15 cellular contexts compared by ENCODE assay signal in the genomic region with DNA sequence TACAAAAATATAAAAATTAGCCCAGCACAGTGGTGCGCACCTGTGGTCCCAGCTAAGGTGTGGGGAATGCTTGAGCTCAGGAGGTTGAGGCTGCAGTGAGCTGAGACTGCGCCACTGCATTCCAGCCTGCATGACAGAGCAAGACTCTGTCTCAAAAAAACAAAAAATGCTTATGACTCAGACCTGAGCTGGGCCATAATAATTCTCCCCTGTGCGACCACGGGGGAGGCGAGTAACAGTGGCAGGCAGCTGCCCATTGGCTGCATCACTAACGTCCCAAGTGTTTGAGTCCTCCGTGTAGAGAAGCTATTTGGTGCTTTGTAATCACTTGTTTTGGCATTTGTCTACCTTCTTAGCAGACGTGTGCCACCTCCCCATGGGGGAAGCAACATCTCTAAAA. TPM values are rescaled to one million over a fixed set of nuclear protein-coding genes. Genes with fewer than 3 reads are reported as not detected.
DNase-seq lines count a peak whose midpoint lies in the region; ATAC-seq and TF ChIP-seq lines count a peak whose summit lies in the region.
"Had no signal": no experiment of that assay in that cellular context is flagged by ENCODE, and none has a peak within 500 bp of the region (broad histone marks: within the 10 kb centered on the region; RNA-seq: fewer than 3 reads in every experiment).

No MANE protein-coding gene starts in this region.

- H3K36me3 Mint-ChIP-seq in activated T-cell treated with anti-CD3 and anti-CD28 coated beads, Interleukin-2, amount 50 U/mL, for 24 hours (ENCODE audit: low read depth) = peaks cover 89% of the 10 kb centered on the region
- peaks cover 79% of the 10 kb centered on the region for H3K36me3 Mint-ChIP-seq in stimulated activated effector memory CD8-positive, alpha-beta T cell treated with anti-CD3 and anti-CD28 coated beads, Interleukin-12 subunit alpha, Interleukin-12 subunit beta, amount 100 ng/mL, for 72 hours

- H3K9me2 ChIP-seq in SK-N-SH = no peaks in the 10 kb centered on the region

- H2AFZ ChIP-seq in SK-N-SH (ENCODE audit: low read depth) = no peak overlapping the region
- no peak overlapping the region for H2AFZ ChIP-seq in fibroblast of lung (ENCODE audit: low read length)
- H2AFZ ChIP-seq: hepatocyte had no signal

- H3F3A ChIP-seq in SK-N-SH (replicated peaks; ENCODE audit: insufficient read depth) = peaks cover 9% of the 10 kb centered on the region

- no peaks in the 10 kb centered on the region for H3K27me3 Mint-ChIP-seq in activated T-cell treated with anti-CD3 and anti-CD28 coated beads, Interleukin-2, amount 50 U/mL, for 24 hours
- H3K27me3 Mint-ChIP-seq: progenitor cell of endocrine pancreas had no signal

- H4K20me1 ChIP-seq in SK-N-SH (ENCODE audit: insufficient read depth) (no peaks in the 10 kb centered on the region), fibroblast of lung (ENCODE audit: control insufficient read depth, extremely low read depth, insufficient read depth, low read length) (no peaks in the 10 kb centered on the region)

- H3K4me3 ChIP-seq in SK-N-SH (ENCODE audit: low read depth in 2 of 2, low read length in 1 of 2) (0 out of 4 replicates have a peak overlapping the region, but pooled peaks of 1 of the 2 experiments have one; percentile 7), fibroblast of lung (replicated peaks in 1 of 4; ENCODE audit: control extremely low read depth in 1 of 4, insufficient read depth in 1 of 4, low read depth in 3 of 4, low read length in 4 of 4) (no peak overlapping the region)
- H3K4me3 ChIP-seq: hepatocyte had no signal

- H3K36me3 ChIP-seq in SK-N-SH (replicated peaks in 1 of 2; ENCODE audit: control insufficient read depth in 1 of 2, insufficient read depth in 2 of 2, low read length in 1 of 2) = peaks cover 11 to 17% of the 10 kb centered on the region in 2 experiments
- H3K36me3 ChIP-seq in fibroblast of lung (ENCODE audit: control insufficient read depth, insufficient read depth, low read length) = peaks cover 8% of the 10 kb centered on the region

- H3K4me1 ChIP-seq in SK-N-SH (ENCODE audit: control insufficient read depth in 1 of 2, insufficient read depth in 2 of 2, low read depth in 1 of 2, low read length in 1 of 2) = peaks cover 0 to 11% of the 10 kb centered on the region in 2 experiments; a peak in 1 of 4 replicates
- peaks cover 11% of the 10 kb centered on the region for H3K4me1 ChIP-seq in fibroblast of lung (ENCODE audit: control insufficient read depth, extremely low read depth, insufficient read depth, low read length)

- CTCF ChIA-PET in SK-N-SH (lab: Yijun Ruan, JAX) = interaction anchor here (1.3 kb wide), 1 partner anchor 8 kb away, joined by 3 read pairs; no protein-coding TSS in a partner anchor

- H3K9me3 Mint-ChIP-seq in activated T-cell treated with anti-CD3 and anti-CD28 coated beads, Interleukin-2, amount 50 U/mL, for 24 hours = no peaks in the 10 kb centered on the region
- no peaks in the 10 kb centered on the region for H3K9me3 Mint-ChIP-seq in stimulated activated effector memory CD8-positive, alpha-beta T cell treated with anti-CD3 and anti-CD28 coated beads, Interleukin-12 subunit alpha, Interleukin-12 subunit beta, amount 100 ng/mL, for 72 hours
- H3K9me3 Mint-ChIP-seq: activated naive CD4-positive, alpha-beta T cell treated with anti-CD3 and anti-CD28 coated beads for 36 hours had no signal

- DNase-seq in activated T-cell treated with anti-CD3 and anti-CD28 coated beads, Interleukin-2, amount 50 U/mL, for 24 hours = no peak
- no peak for DNase-seq in activated T-cell treated with anti-CD3 and anti-CD28 coated beads for 4 hours
- no peak for DNase-seq in SK-N-SH
- DNase-seq in fibroblast of lung (ENCODE audit: low read depth in 2 of 2) = peak; percentile 43 to 90
- no peak for DNase-seq in stimulated activated effector memory CD8-positive, alpha-beta T cell treated with anti-CD3 and anti-CD28 coated beads, Interleukin-12 subunit alpha, Interleukin-12 subunit beta, amount 100 ng/mL, for 72 hours (ENCODE audit: low spot score in 2 of 2)
- no peak for DNase-seq in NAMALWA (ENCODE audit: low spot score)
- DNase-seq in left colon = no peak
- no peak for DNase-seq in activated CD4-positive, alpha-beta T cell treated with anti-CD3 and anti-CD28 coated beads for 1 hour
- DNase-seq: 8988T; activated CD4-positive, alpha-beta T cell treated with anti-CD3 and anti-CD28 coated beads, Interleukin-2, amount 50 U/mL, for 4 hours; activated naive CD4-positive, alpha-beta T cell treated with anti-CD3 and anti-CD28 coated beads for 36 hours; DMS53; NCI-H1694 had no signal

- no peak for TF ChIP-seq CTCF in SK-N-SH (IDR thresholded peaks at IDR 0.05)
- TF ChIP-seq CTCF in fibroblast of lung (conservative IDR thresholded peaks at IDR 0.05 in 1 of 2, IDR thresholded peaks at IDR 0.05 in 1 of 2; ENCODE audit: low read depth in 1 of 2, low read length in 2 of 2) = no peak

- H3K27ac Mint-ChIP-seq in activated T-cell treated with anti-CD3 and anti-CD28 coated beads, Interleukin-2, amount 50 U/mL, for 24 hours = peak overlapping the region; percentile 26
- H3K27ac Mint-ChIP-seq in stimulated activated effector memory CD8-positive, alpha-beta T cell treated with anti-CD3 and anti-CD28 coated beads, Interleukin-12 subunit alpha, Interleukin-12 subunit beta, amount 100 ng/mL, for 72 hours = no peak overlapping the region
- H3K27ac Mint-ChIP-seq: activated naive CD4-positive, alpha-beta T cell treated with anti-CD3 and anti-CD28 coated beads for 36 hours; progenitor cell of endocrine pancreas had no signal

- intact Hi-C loops in left colon (cut with DNase I, micrococcal nuclease) = no loop called here

- H3K9me3 ChIP-seq in SK-N-SH = no peaks in the 10 kb centered on the region
- H3K9me3 ChIP-seq in fibroblast of lung (ENCODE audit: control insufficient read depth, insufficient read depth, low read depth, low read length) = no peaks in the 10 kb centered on the region

- no peak for TF ChIP-seq RAD21 in SK-N-SH (IDR thresholded peaks at IDR 0.05; ENCODE audit: low read length)

- H3K9ac ChIP-seq in SK-N-SH (no peak overlapping the region), fibroblast of lung (ENCODE audit: insufficient read depth, low read length) (no peak overlapping the region)

- peak; percentile 59 for ATAC-seq in stimulated activated effector memory CD8-positive, alpha-beta T cell treated with anti-CD3 and anti-CD28 coated beads, Interleukin-12 subunit alpha, Interleukin-12 subunit beta, amount 100 ng/mL, for 72 hours
- no peak for ATAC-seq in left colon

- no peak for TF ChIP-seq EP300 in SK-N-SH (IDR thresholded peaks at IDR 0.05; ENCODE audit: borderline replicate concordance in 1 of 2, low read depth in 1 of 2, low read length in 1 of 2)

- H3K4me2 ChIP-seq in SK-N-SH (peak overlapping the region; percentile 60), fibroblast of lung (ENCODE audit: extremely low read depth, insufficient read depth, low read length) (peak overlapping the region; percentile 40)
- H3K4me2 ChIP-seq: hepatocyte had no signal

- H3K79me2 ChIP-seq in SK-N-SH (ENCODE audit: insufficient read depth) (no peaks in the 10 kb centered on the region), fibroblast of lung (ENCODE audit: control insufficient read depth, insufficient read depth, low read length) (no peaks in the 10 kb centered on the region)
- H3K79me2 ChIP-seq: hepatocyte had no signal

- POLR2A ChIA-PET in SK-N-SH (lab: Yijun Ruan, JAX) = no interaction called here

- H3K4me1 Mint-ChIP-seq in activated T-cell treated with anti-CD3 and anti-CD28 coated beads, Interleukin-2, amount 50 U/mL, for 24 hours (ENCODE audit: low read depth) = peaks cover 6% of the 10 kb centered on the region
- H3K4me1 Mint-ChIP-seq in stimulated activated effector memory CD8-positive, alpha-beta T cell treated with anti-CD3 and anti-CD28 coated beads, Interleukin-12 subunit alpha, Interleukin-12 subunit beta, amount 100 ng/mL, for 72 hours = peaks cover 10% of the 10 kb centered on the region

- H3K4me3 Mint-ChIP-seq in activated T-cell treated with anti-CD3 and anti-CD28 coated beads, Interleukin-2, amount 50 U/mL, for 24 hours = no peak overlapping the region
- H3K4me3 Mint-ChIP-seq in stimulated activated effector memory CD8-positive, alpha-beta T cell treated with anti-CD3 and anti-CD28 coated beads, Interleukin-12 subunit alpha, Interleukin-12 subunit beta, amount 100 ng/mL, for 72 hours = no peak overlapping the region
- H3K4me3 Mint-ChIP-seq: activated naive CD4-positive, alpha-beta T cell treated with anti-CD3 and anti-CD28 coated beads for 36 hours had no signal

- 47% methylated on average over 8 of the region's 8 CpGs for WGBS in SK-N-SH (ENCODE audit: low lambda C conversion rate)

- H3K27me3 ChIP-seq in SK-N-SH (ENCODE audit: insufficient read depth) = no peaks in the 10 kb centered on the region
- no peaks in the 10 kb centered on the region for H3K27me3 ChIP-seq in fibroblast of lung (ENCODE audit: control insufficient read depth, insufficient read depth, low read length)
- H3K27me3 ChIP-seq: hepatocyte had no signal

- H3K27ac ChIP-seq in SK-N-SH (ENCODE audit: low read depth in 2 of 2, low read length in 1 of 2) (peak overlapping the region in 1 of 2 experiments; percentile 60; a peak in 2 of 4 replicates), fibroblast of lung (ENCODE audit: insufficient read depth, low read length) (peak overlapping the region; percentile 65)
- H3K27ac ChIP-seq: hepatocyte had no signal

TF ChIP-seq in SK-N-SH, 30 proteins besides CTCF, POLR2A, EP300 and RAD21 (continues in another document):
- TF ChIP-seq EZH2phosphoT487 (IDR thresholded peaks at IDR 0.05; ENCODE audit: borderline replicate concordance, low read depth) (no peak), FOXJ3 (CRISPR knock-in tag; IDR thresholded peaks at IDR 0.05) (no peak), JUND (IDR thresholded peaks at IDR 0.05) (peak; percentile 25; the same call in 1 of the 2 replicates)

RNA-seq across cellular contexts. Expression of a gene that starts 24.9 kb away (rescaled TPM):
- 102 and 129 TPM in 2 replicates for polyA plus RNA-seq in SK-N-SH (2012; rRNA removed)
- 148 and 174 TPM in 2 replicates for polyA plus RNA-seq in SK-N-SH (2012; cell fraction: cytosol; rRNA removed)
- 30.3 and 80.7 TPM in 2 replicates for polyA plus RNA-seq in SK-N-SH (2012; cell fraction: nucleus; rRNA removed)
- 75.5 and 112 TPM in 2 replicates for total RNA-seq in fibroblast of lung
- 274 and 300 TPM in 2 replicates for polyA plus RNA-seq in fibroblast of lung
- polyA plus RNA-seq in fibroblast of lung (2012) = 213 and 239 TPM in 2 replicates
- polyA minus RNA-seq in fibroblast of lung (ENCODE audit: low replicate concordance) = 4.4 and 21.2 TPM in 2 replicates
- total RNA-seq in left colon = 10 to 100 TPM; 65.6 to 72.1 TPM

RNA-seq across cellular contexts. Expression of a gene that starts 50.5 kb away (rescaled TPM):
- polyA plus RNA-seq in SK-N-SH (2012; rRNA removed) = 10.3 and 11.3 TPM in 2 replicates
- 6.1 and 7.6 TPM in 2 replicates for polyA plus RNA-seq in SK-N-SH (2012; cell fraction: cytosol; rRNA removed)
- polyA plus RNA-seq in SK-N-SH (2012; cell fraction: nucleus; rRNA removed) = 30.6 and 31.1 TPM in 2 replicates
- total RNA-seq in fibroblast of lung = 9.2 and 9.7 TPM in 2 replicates
- 6.3 and 7.0 TPM in 2 replicates for polyA plus RNA-seq in fibroblast of lung
- 7.6 and 8.7 TPM in 2 replicates for polyA plus RNA-seq in fibroblast of lung (2012)
- 9.4 and 11.1 TPM in 2 replicates for polyA minus RNA-seq in fibroblast of lung (ENCODE audit: low replicate concordance)
- 10 to 100 TPM; 19.4 to 25.1 TPM for total RNA-seq in left colon

Comparison
In these comparisons a context has a peak if more than half of its experiments do, and no peak if none do; other contexts are left out.
1. DNase-seq: peak in fibroblast of lung (2 of 2); none in activated T-cell treated with anti-CD3 and anti-CD28 coated beads, Interleukin-2, amount 50 U/mL, for 24 hours (single experiment), activated T-cell treated with anti-CD3 and anti-CD28 coated beads for 4 hours (single experiment), SK-N-SH (single experiment), stimulated activated effector memory CD8-positive, alpha-beta T cell treated with anti-CD3 and anti-CD28 coated beads, Interleukin-12 subunit alpha, Interleukin-12 subunit beta, amount 100 ng/mL, for 72 hours (0 of 2), NAMALWA (single experiment), left colon (0 of 2) and activated CD4-positive, alpha-beta T cell treated with anti-CD3 and anti-CD28 coated beads for 1 hour (single experiment).